In genomic region chr16:67736858-67737257, GRCh38 we compare ENCODE assay signal across 18 cellular contexts.
"Had no signal": no experiment of that assay in that cellular context is flagged by ENCODE, and none has a peak within 500 bp of the region (broad histone marks: within the 10 kb centered on the region; RNA-seq: fewer than 3 reads in every experiment).

No MANE protein-coding gene starts in this region.

- DNase-seq: activated CD4-positive, alpha-beta T cell treated with anti-CD3 and anti-CD28 coated beads for 1 hour; activated CD4-positive, alpha-beta T cell treated with anti-CD3 and anti-CD28 coated beads, Interleukin-2, amount 50 U/mL, for 4 hours; activated naive CD4-positive, alpha-beta T cell treated with anti-CD3 and anti-CD28 coated beads, Interleukin-2, amount 50 U/mL, for 16 hours; amniotic stem cell; body of pancreas; central memory CD4-positive, alpha-beta T cell; effector CD4-positive, alpha-beta T cell; heart left ventricle; naive thymus-derived CD8-positive, alpha-beta T cell; stimulated activated CD4-positive, alpha-beta T cell treated with anti-CD3 and anti-CD28 coated beads, Interleukin-12 subunit alpha, Interleukin-12 subunit beta, amount 100 ng/mL, for 4 hours; stimulated activated CD4-positive, alpha-beta T cell treated with anti-CD3 and anti-CD28 coated beads, Interleukin-2, amount 100 ng/mL, for 24 hours; thyroid gland had no signal

- H3K9me3 ChIP-seq: body of pancreas, heart left ventricle, left lung, thyroid gland had no signal

- H3K9ac ChIP-seq: parathyroid adenoma had no signal

- H2AFZ ChIP-seq: parathyroid adenoma had no signal

- ATAC-seq: body of pancreas; left lung; naive thymus-derived CD8-positive, alpha-beta T cell had no signal

- H3K27me3 ChIP-seq: body of pancreas, heart left ventricle, left lung, thyroid gland had no signal

- H3K4me3 Mint-ChIP-seq: naive thymus-derived CD8-positive, alpha-beta T cell had no signal

- H3K27me3 Mint-ChIP-seq: naive thymus-derived CD8-positive, alpha-beta T cell had no signal

- FAIRE-seq: endothelial cell of umbilical vein, frontal cortex, urothelium cell line had no signal

- H3K79me2 ChIP-seq: parathyroid adenoma had no signal

- H3K4me3 ChIP-seq: body of pancreas, coronary artery, heart left ventricle, left lung, thyroid gland had no signal

- H3K27ac ChIP-seq: body of pancreas, coronary artery, heart left ventricle, left lung, parathyroid adenoma, thyroid gland had no signal

- H3K9me3 Mint-ChIP-seq: naive thymus-derived CD8-positive, alpha-beta T cell had no signal

- H3K4me1 ChIP-seq: body of pancreas, heart left ventricle, left lung, parathyroid adenoma had no signal
